ENCODE assay signal across 9 cellular contexts in the genomic region with DNA sequence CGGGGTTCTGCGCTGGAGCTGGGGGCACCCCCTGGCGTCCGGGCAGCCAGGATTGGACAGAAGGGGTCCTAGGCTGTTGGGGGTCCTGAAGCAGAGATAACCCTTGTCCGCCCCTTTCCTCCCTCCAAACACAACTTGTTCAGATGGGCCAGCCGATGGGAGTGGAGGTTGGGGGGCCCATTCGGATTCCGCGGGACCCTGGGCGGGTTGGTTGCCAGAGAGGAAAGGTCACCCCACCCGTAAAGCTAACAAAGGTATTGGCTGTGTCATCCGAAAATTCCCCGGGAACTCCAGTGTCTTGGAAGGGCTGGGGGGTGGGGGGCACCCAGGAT. TPM values are rescaled to one million over a fixed set of nuclear protein-coding genes. Genes with fewer than 3 reads are reported as not detected.
DNase-seq lines count a peak whose midpoint lies in the region; ATAC-seq and TF ChIP-seq lines count a peak whose summit lies in the region.
"Had no signal": no experiment of that assay in that cellular context is flagged by ENCODE, and none has a peak within 500 bp of the region (broad histone marks: within the 10 kb centered on the region; RNA-seq: fewer than 3 reads in every experiment).

No MANE protein-coding gene starts in this region.

- H3K4me3 ChIP-seq in left ventricle myocardium inferior (peak overlapping the region; percentile 84), astrocyte of the spinal cord (ENCODE audit: low read depth, low read length) (no peak overlapping the region), mesodermal cell (ENCODE audit: extremely low read depth, insufficient read depth, low read length, poor library complexity, severe bottlenecking) (peak overlapping the region; percentile 55), vagina (peak overlapping the region; percentile 53 to 71)

- H3K36me3 ChIP-seq in left ventricle myocardium inferior = no peaks in the 10 kb centered on the region
- no peaks in the 10 kb centered on the region for H3K36me3 ChIP-seq in mesodermal cell (ENCODE audit: control insufficient read depth, insufficient read depth, low read length)
- no peaks in the 10 kb centered on the region for H3K36me3 ChIP-seq in vagina

- intact Hi-C loops in left ventricle myocardium inferior (cut with micrococcal nuclease) (no loop called here), left ventricle myocardium superior (cut with micrococcal nuclease) (no loop called here), vagina (cut with DNase I) (no loop called here)

- whole genome bisulfite sequencing in mesodermal cell (ENCODE audit: insufficient coverage in 2 of 2), 2 experiments = 35 to 58% methylated on average over 10 to 11 of the region's 13 CpGs

- TF ChIP-seq POLR2A in vagina (IDR thresholded peaks at IDR 0.05) = no peak

- no peak for ATAC-seq in left ventricle myocardium superior
- no peak for ATAC-seq in HG03159 (IDR thresholded peaks at IDR 0.05; ENCODE audit: unreplicated experiment)

- H3K27ac ChIP-seq in left ventricle myocardium inferior (replicated peaks) (peak overlapping the region; percentile 82), mesodermal cell (ENCODE audit: low read depth, low read length, severe bottlenecking) (no peak overlapping the region), vagina (no peak overlapping the region)

- H3K9me3 ChIP-seq in left ventricle myocardium inferior (replicated peaks) (no peaks in the 10 kb centered on the region), mesodermal cell (ENCODE audit: control insufficient read depth, low read length) (no peaks in the 10 kb centered on the region), vagina (no peaks in the 10 kb centered on the region)

- DNase-seq in left ventricle myocardium inferior (no peak), left ventricle myocardium superior (no peak), astrocyte of the spinal cord (ENCODE audit: low read depth, low spot score) (no peak), vagina (ENCODE audit: extremely low spot score in 2 of 2) (no peak), NOMO-1 treated with dmso at 0.1 percent for 144 hours (lab: John Stamatoyannopoulos, UW; ENCODE audit: unreplicated experiment) (no peak)
- no peak for DNase-seq in stimulated activated CD4-positive, alpha-beta T cell treated with anti-CD3 and anti-CD28 coated beads, Interleukin-1b, Interleukin-23, amount 100 ng/mL, for 48 hours
- DNase-seq: activated CD4-positive, alpha-beta T cell treated with anti-CD3 and anti-CD28 coated beads, Interleukin-2, amount 50 U/mL, for 1 hour had no signal

- TF ChIP-seq CTCF in left ventricle myocardium inferior (IDR thresholded peaks at IDR 0.05; ENCODE audit: borderline replicate concordance) (no peak), astrocyte of the spinal cord (IDR thresholded peaks at IDR 0.05; ENCODE audit: low read depth, low read length) (peak; percentile 0), vagina (IDR thresholded peaks at IDR 0.05) (no peak)

- peaks cover 46% of the 10 kb centered on the region for H3K27me3 ChIP-seq in left ventricle myocardium inferior (ENCODE audit: low read depth)
- H3K27me3 ChIP-seq in vagina = no peaks in the 10 kb centered on the region

- in situ Hi-C loops in astrocyte of the spinal cord (cut with HindIII; ENCODE audit: low sequenced_read_pairs) = no loop called here

- peaks cover 78% of the 10 kb centered on the region for H3K4me1 ChIP-seq in left ventricle myocardium inferior
- peaks cover 13% of the 10 kb centered on the region for H3K4me1 ChIP-seq in mesodermal cell (ENCODE audit: control insufficient read depth, insufficient read depth, low read length, poor library complexity, severe bottlenecking)
- H3K4me1 ChIP-seq in vagina = peaks cover 11% of the 10 kb centered on the region

RNA-seq across cellular contexts. Expression of gene FAM222A, which starts 1.3 kb away (rescaled TPM):
- total RNA-seq in left ventricle myocardium inferior (20.0 TPM), left ventricle myocardium superior (25.7 TPM), vagina (1.5 TPM)
- polyA plus RNA-seq in mesodermal cell (2013, experiment 1 of 2) = 7.6 TPM
- polyA plus RNA-seq in mesodermal cell (2013, experiment 2 of 2) = 6.7 TPM
